ENCODE assay signal across 23 cellular contexts in genomic region chr2:1170241-1170640, GRCh38.
DNase-seq lines count a peak whose midpoint lies in the region; ATAC-seq, FAIRE-seq and TF ChIP-seq lines count a peak whose summit lies in the region.
"Had no signal": no experiment of that assay in that cellular context is flagged by ENCODE, and none has a peak within 500 bp of the region (broad histone marks: within the 10 kb centered on the region; RNA-seq: fewer than 3 reads in every experiment).

No MANE protein-coding gene starts in this region.

- H3K27me3 ChIP-seq in astrocyte (ENCODE audit: insufficient read depth, low read length) (no peaks in the 10 kb centered on the region), lower lobe of right lung (ENCODE audit: low read depth) (no peaks in the 10 kb centered on the region), spleen (replicated peaks in 1 of 7) (no peaks in the 10 kb centered on the region)
- no peaks in the 10 kb centered on the region for H3K27me3 ChIP-seq in CD4-positive, alpha-beta memory T cell (ENCODE audit: insufficient read depth, low read length)

- no peak for ATAC-seq in lower lobe of right lung
- ATAC-seq in HG03432 (IDR thresholded peaks at IDR 0.05; ENCODE audit: unreplicated experiment), result no peak
- ATAC-seq: K562 had no signal

- H3K27ac ChIP-seq in astrocyte (ENCODE audit: low read depth, low read length), result no peak overlapping the region
- peak overlapping the region; percentile 15 for H3K27ac ChIP-seq in lower lobe of right lung
- peak overlapping the region in 6 of 8 donors; percentile 3 to 56 (median 38) for H3K27ac ChIP-seq in spleen
- no peak overlapping the region for H3K27ac ChIP-seq in CD4-positive, alpha-beta memory T cell (ENCODE audit: low read depth, low read length)
- H3K27ac ChIP-seq: RWPE1 had no signal

- H3K27me3 Mint-ChIP-seq in astrocyte (ENCODE audit: low read depth, unreplicated experiment), result no peaks in the 10 kb centered on the region
- no peaks in the 10 kb centered on the region for H3K27me3 Mint-ChIP-seq in CD4-positive, alpha-beta memory T cell

- intact Hi-C loops in lower lobe of right lung (cut with DNase I), result no loop called here
- intact Hi-C loops in spleen (cut with DNase I; ENCODE audit: low total_unique reads), result no loop called here
- intact Hi-C loops in CD4-positive, alpha-beta memory T cell (cut with micrococcal nuclease), result no loop called here

- no peak overlapping the region for H3K9ac ChIP-seq in astrocyte (ENCODE audit: low read length)

- peaks cover 3% of the 10 kb centered on the region for H3K9me3 Mint-ChIP-seq in astrocyte (ENCODE audit: unreplicated experiment)
- H3K9me3 Mint-ChIP-seq in CD4-positive, alpha-beta memory T cell, result peaks cover 0 to 6% (median 0%) of the 10 kb centered on the region in 8 donors

- no peak overlapping the region for H3K4me3 Mint-ChIP-seq in astrocyte (ENCODE audit: unreplicated experiment)
- no peak overlapping the region for H3K4me3 Mint-ChIP-seq in CD4-positive, alpha-beta memory T cell
- H3K4me3 Mint-ChIP-seq: CD14-positive monocyte had no signal

- H3K4me1 ChIP-seq in astrocyte (ENCODE audit: insufficient read depth, low read length) (no peaks in the 10 kb centered on the region), lower lobe of right lung (peaks cover 6% of the 10 kb centered on the region), spleen (peaks cover 0 to 14% (median 6%) of the 10 kb centered on the region in 6 donors)
- no peaks in the 10 kb centered on the region for H3K4me1 ChIP-seq in CD4-positive, alpha-beta memory T cell (ENCODE audit: insufficient read depth, low read length)
- H3K4me1 ChIP-seq: Caco-2 had no signal

- H3K9me3 ChIP-seq in astrocyte (ENCODE audit: insufficient read depth, low read depth, low read length), result peaks cover 6% of the 10 kb centered on the region
- no peaks in the 10 kb centered on the region for H3K9me3 ChIP-seq in lower lobe of right lung
- H3K9me3 ChIP-seq in spleen, result peaks cover 0 to 13% (median 5%) of the 10 kb centered on the region in 8 donors
- no peaks in the 10 kb centered on the region for H3K9me3 ChIP-seq in CD4-positive, alpha-beta memory T cell (ENCODE audit: control insufficient read depth in 1 of 2, low read length in 2 of 2)
- H3K9me3 ChIP-seq: Caco-2 had no signal

- H3K4me3 ChIP-seq in astrocyte (ENCODE audit: insufficient read depth, low read depth, low read length) (no peak overlapping the region), lower lobe of right lung (no peak overlapping the region), spleen (peak overlapping the region in 1 of 8 donors; percentile 2)
- H3K4me3 ChIP-seq in CD4-positive, alpha-beta memory T cell (ENCODE audit: low read length in 2 of 2), result no peak overlapping the region
- H3K4me3 ChIP-seq: K562 had no signal

- peak overlapping the region; percentile 22 for H3K4me2 ChIP-seq in astrocyte (ENCODE audit: low read length)

- no peak overlapping the region for H2AFZ ChIP-seq in astrocyte (ENCODE audit: low read depth, low read length)

- WGBS in spleen, 5 donors, result 60 to 74% (median 71%) methylated on average over 15 of the region's 15 CpGs

- TF ChIP-seq POLR2A in spleen (IDR thresholded peaks at IDR 0.05), result no peak

- DNase-seq in Daoy (ENCODE audit: low read depth) (peak; percentile 53), astrocyte (ENCODE audit: low read depth) (no peak), lower lobe of right lung (no peak), spleen (no peak), NCI-H774 (lab: John Stamatoyannopoulos, UW) (no peak), NCI-H524 treated with DMSO at 0.1 percent for 48 hours (lab: John Stamatoyannopoulos, UW) (no peak)
- DNase-seq in CD4-positive, alpha-beta memory T cell, result no peak
- DNase-seq: Caco-2, DMS153, GF-D8, GOT3, NCI-H1092 treated with DMSO at 0.1 percent for 48 hours, NCI-H146, NCI-H2081, NCI-H446 treated with DMSO at 0.1 percent for 48 hours, NCI-H748 treated with DMSO at 0.1 percent for 48 hours, OCI-M1, SIG-M5 had no signal

- no peaks in the 10 kb centered on the region for H3K79me2 ChIP-seq in astrocyte (ENCODE audit: insufficient read depth, low read length)

- POLR2A ChIA-PET in CD4-positive, alpha-beta memory T cell (lab: Charles Lee; ENCODE audit: partially characterized antibody), result no interaction called here

- H3K36me3 ChIP-seq in astrocyte (ENCODE audit: insufficient read depth, low read length) (no peaks in the 10 kb centered on the region), lower lobe of right lung (no peaks in the 10 kb centered on the region), spleen (no peaks in the 10 kb centered on the region)
- no peaks in the 10 kb centered on the region for H3K36me3 ChIP-seq in CD4-positive, alpha-beta memory T cell (ENCODE audit: insufficient read depth, low read length)

- TF ChIP-seq CTCF in astrocyte (IDR thresholded peaks at IDR 0.05; ENCODE audit: insufficient read depth, low read depth, low read length), result no peak
- no peak for TF ChIP-seq CTCF in lower lobe of right lung (IDR thresholded peaks at IDR 0.05)
- TF ChIP-seq CTCF in spleen (IDR thresholded peaks at IDR 0.05 in 8 of 11, conservative IDR thresholded peaks at IDR 0.05 in 3 of 11), result no peak

- no peaks in the 10 kb centered on the region for H4K20me1 ChIP-seq in astrocyte (ENCODE audit: insufficient read depth, low read length)

- no peak overlapping the region for H3K27ac Mint-ChIP-seq in astrocyte (ENCODE audit: unreplicated experiment)
- H3K27ac Mint-ChIP-seq in CD4-positive, alpha-beta memory T cell, result no peak overlapping the region
- H3K27ac Mint-ChIP-seq: CD14-positive monocyte had no signal

- peaks cover 5% of the 10 kb centered on the region for H3K36me3 Mint-ChIP-seq in astrocyte (ENCODE audit: low read depth, unreplicated experiment)
- H3K36me3 Mint-ChIP-seq in CD4-positive, alpha-beta memory T cell, result no peaks in the 10 kb centered on the region
- H3K36me3 Mint-ChIP-seq: CD14-positive monocyte had no signal

- H3K4me1 Mint-ChIP-seq in astrocyte (ENCODE audit: low read depth, unreplicated experiment), result peaks cover 15% of the 10 kb centered on the region
- peaks cover 3 to 19% (median 9%) of the 10 kb centered on the region in 4 donors for H3K4me1 Mint-ChIP-seq in CD4-positive, alpha-beta memory T cell
- H3K4me1 Mint-ChIP-seq: CD14-positive monocyte had no signal

- no peak for FAIRE-seq in astrocyte (lab: Jason Lieb, UNC)
- FAIRE-seq: GM19239, K562 had no signal

- CTCF ChIA-PET in CD4-positive, alpha-beta memory T cell (lab: Charles Lee; ENCODE audit: partially characterized antibody), result no interaction called here

Comparison
In these comparisons a context has a peak if more than half of its experiments do, and no peak if none do; other contexts are left out.
1. H3K27ac ChIP-seq: peak in lower lobe of right lung (single experiment) and spleen (6 of 8); none in astrocyte (single experiment) and CD4-positive, alpha-beta memory T cell (single experiment).